In the genomic region with DNA sequence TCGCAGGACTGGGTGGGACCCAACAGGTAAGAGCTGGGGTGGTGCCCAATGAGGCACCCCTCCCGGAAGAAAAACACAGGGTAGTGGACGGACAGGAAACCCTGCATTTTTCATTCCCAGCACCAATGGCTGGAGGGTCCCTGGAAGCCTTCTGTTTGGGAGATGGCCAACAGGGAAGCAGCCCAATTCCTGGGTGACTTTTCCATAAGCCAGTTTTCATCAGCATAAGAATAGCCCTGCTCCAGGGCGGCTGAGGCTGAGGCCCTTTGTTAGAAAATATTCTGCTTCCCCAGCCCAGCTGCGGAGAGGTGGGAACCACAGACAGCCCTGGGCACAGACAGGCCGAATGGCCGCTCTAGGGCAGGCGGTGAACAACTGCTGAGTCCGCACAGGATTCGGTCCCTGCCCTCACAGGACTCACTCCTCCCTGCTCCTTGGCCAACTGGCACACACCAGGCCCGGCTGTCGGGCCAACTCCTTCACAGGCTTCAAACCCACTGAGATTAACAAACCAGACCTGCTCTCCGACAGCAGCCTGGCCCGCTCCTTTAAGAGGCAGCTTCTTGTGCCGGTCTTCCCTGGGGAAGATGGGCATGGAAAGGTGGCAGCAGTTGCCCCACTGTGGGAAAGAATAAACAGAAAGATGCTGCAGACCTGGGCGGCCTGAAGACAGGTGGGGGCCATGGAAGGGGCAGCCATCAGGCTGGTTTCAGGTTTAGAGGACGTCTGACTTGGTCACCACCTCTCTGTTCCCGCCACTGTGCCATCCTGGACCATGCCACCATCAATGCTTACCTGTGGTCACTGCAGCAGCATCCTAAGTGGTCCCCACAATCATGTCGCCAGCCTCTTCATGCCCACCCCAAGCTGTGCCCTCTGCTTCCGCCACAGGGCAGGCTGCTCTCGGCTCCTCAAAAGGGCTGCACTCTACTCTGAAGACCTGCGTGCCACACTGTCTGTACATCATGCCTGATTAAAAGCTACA, we compare ENCODE assay signal across 14 cellular contexts. TPM values are rescaled to one million over a fixed set of nuclear protein-coding genes. Genes with fewer than 3 reads are reported as not detected.
DNase-seq lines count a peak whose midpoint lies in the region; ATAC-seq and TF ChIP-seq lines count a peak whose summit lies in the region.
"Had no signal": no experiment of that assay in that cellular context is flagged by ENCODE, and none has a peak within 500 bp of the region (broad histone marks: within the 10 kb centered on the region; RNA-seq: fewer than 3 reads in every experiment).

No MANE protein-coding gene starts in this region.

- H3K4me3 Mint-ChIP-seq in Calu3 (ENCODE audit: low read depth, unreplicated experiment) = peak overlapping the region; percentile 30
- no peak overlapping the region for H3K4me3 Mint-ChIP-seq in glutamatergic neuron (ENCODE audit: unreplicated experiment)
- H3K4me3 Mint-ChIP-seq in neural progenitor cell = no peak overlapping the region
- H3K4me3 Mint-ChIP-seq: activated naive CD8-positive, alpha-beta T cell treated with anti-CD3 and anti-CD28 coated beads, Interleukin-2, amount 10 ng/mL, durations not matched to agents 7 days and 5 days had no signal

- peak; percentile 54 for DNase-seq in Calu3
- DNase-seq in PC-9 = peak; percentile 59 to 77
- peak; percentile 11 for DNase-seq in glutamatergic neuron
- no peak for DNase-seq in neural progenitor cell (ENCODE audit: low spot score)
- no peak for DNase-seq in NK-92 (lab: John Stamatoyannopoulos, UW; ENCODE audit: unreplicated experiment)
- DNase-seq: activated CD4-positive, CD25-positive, alpha-beta regulatory T cell; activated naive CD8-positive, alpha-beta T cell treated with anti-CD3 and anti-CD28 coated beads, Interleukin-2, amount 10 ng/mL, durations not matched to agents 7 days and 5 days; foreskin fibroblast; NCI-H2081 treated with DMSO at 0.1 percent for 48 hours; uterus had no signal

- H3K27me3 Mint-ChIP-seq in Calu3 (ENCODE audit: unreplicated experiment) (no peaks in the 10 kb centered on the region), glutamatergic neuron (ENCODE audit: unreplicated experiment) (peaks cover 2% of the 10 kb centered on the region), neural progenitor cell (ENCODE audit: insufficient read depth, low read depth) (no peaks in the 10 kb centered on the region)
- H3K27me3 Mint-ChIP-seq: activated naive CD8-positive, alpha-beta T cell treated with anti-CD3 and anti-CD28 coated beads, Interleukin-2, amount 10 ng/mL, durations not matched to agents 7 days and 5 days had no signal

- peak overlapping the region; percentile 52 for H3K9ac ChIP-seq in neural progenitor cell

- H3K36me3 Mint-ChIP-seq in Calu3 (ENCODE audit: insufficient read depth, unreplicated experiment) (peaks cover 57% of the 10 kb centered on the region), glutamatergic neuron (ENCODE audit: unreplicated experiment) (no peaks in the 10 kb centered on the region), neural progenitor cell (no peaks in the 10 kb centered on the region)
- H3K36me3 Mint-ChIP-seq: activated naive CD8-positive, alpha-beta T cell treated with anti-CD3 and anti-CD28 coated beads, Interleukin-2, amount 10 ng/mL, durations not matched to agents 7 days and 5 days had no signal

- H3K79me2 ChIP-seq in PC-9 (ENCODE audit: low read depth) (0 out of 2 replicates have a peak, but pooled peaks cover 6% of the 10 kb centered on the region), neural progenitor cell (ENCODE audit: low read depth) (no peaks in the 10 kb centered on the region)

- H3K9me3 ChIP-seq in PC-9 (ENCODE audit: insufficient read depth, low read depth) (no peaks in the 10 kb centered on the region), neural progenitor cell (ENCODE audit: low read depth) (no peaks in the 10 kb centered on the region)
- H3K9me3 ChIP-seq: Caco-2, uterus had no signal

- CTCF ChIA-PET in Calu3 (lab: Charles Lee) = interaction anchor here (0.6 to 3.3 kb wide), 3 partner anchors 9 to 249 kb away, joined by 3 to 22 read pairs (median 5); a partner anchor contains a TSS
- CTCF ChIA-PET in PC-9 (lab: Charles Lee) = interaction anchor here (0.5 to 2.9 kb wide), 2 partner anchors 10 to 14 kb away, joined by 3 to 11 read pairs; a partner anchor contains a TSS

- H3K27ac ChIP-seq in PC-9 (peak overlapping the region; percentile 3), neural progenitor cell (no peak overlapping the region)
- H3K27ac ChIP-seq: uterus had no signal

- no peaks in the 10 kb centered on the region for H3K9me2 ChIP-seq in PC-9 (ENCODE audit: insufficient read depth)

- H4K20me1 ChIP-seq in PC-9 (ENCODE audit: insufficient read depth) (no peaks in the 10 kb centered on the region), neural progenitor cell (ENCODE audit: low read depth) (peaks cover 12% of the 10 kb centered on the region)

- H3K4me3 ChIP-seq in PC-9 = no peak overlapping the region
- no peak overlapping the region for H3K4me3 ChIP-seq in neural progenitor cell
- H3K4me3 ChIP-seq: uterus had no signal

- H3F3A ChIP-seq in PC-9 (ENCODE audit: insufficient read depth, low read depth) (peaks cover 43% of the 10 kb centered on the region), neural progenitor cell (ENCODE audit: low read depth) (no peaks in the 10 kb centered on the region)

- H3K4me2 ChIP-seq in PC-9 (peak overlapping the region; percentile 23), neural progenitor cell (no peak overlapping the region)

- TF ChIP-seq CTCF in Calu3 (IDR thresholded peaks at IDR 0.05; ENCODE audit: unreplicated experiment) = no peak
- no peak for TF ChIP-seq CTCF in PC-9 (conservative IDR thresholded peaks at IDR 0.05)
- TF ChIP-seq CTCF in glutamatergic neuron (IDR thresholded peaks at IDR 0.05; ENCODE audit: partially characterized antibody, unreplicated experiment) = no peak
- no peak for TF ChIP-seq CTCF in neural progenitor cell (IDR thresholded peaks at IDR 0.05)

- peaks cover 63% of the 10 kb centered on the region for H3K4me1 Mint-ChIP-seq in Calu3 (ENCODE audit: low read depth, unreplicated experiment)
- no peaks in the 10 kb centered on the region for H3K4me1 Mint-ChIP-seq in glutamatergic neuron (ENCODE audit: low read depth, unreplicated experiment)
- H3K4me1 Mint-ChIP-seq in neural progenitor cell = no peaks in the 10 kb centered on the region

- H3K27ac Mint-ChIP-seq in Calu3 (ENCODE audit: unreplicated experiment) (peak overlapping the region; percentile 75), glutamatergic neuron (ENCODE audit: unreplicated experiment) (no peak overlapping the region), neural progenitor cell (no peak overlapping the region)
- H3K27ac Mint-ChIP-seq: activated naive CD8-positive, alpha-beta T cell treated with anti-CD3 and anti-CD28 coated beads, Interleukin-2, amount 10 ng/mL, durations not matched to agents 7 days and 5 days had no signal

- POLR2A ChIA-PET in PC-9 (lab: Charles Lee; ENCODE audit: unreplicated experiment) = interaction anchor here (0.6 to 0.7 kb wide), 4 partner anchors 64 to 212 kb away, joined by 3 to 15 read pairs (median 4); a partner anchor contains a TSS

- ATAC-seq in GM21515 (IDR thresholded peaks at IDR 0.05; ENCODE audit: unreplicated experiment) (no peak), GM18868 (IDR thresholded peaks at IDR 0.05; ENCODE audit: unreplicated experiment) (no peak), GM18520 (IDR thresholded peaks at IDR 0.05; ENCODE audit: unreplicated experiment) (no peak)

- intact Hi-C loops in Calu3 (cut with micrococcal nuclease; ENCODE audit: unreplicated experiment) = no loop called here
- intact Hi-C loops in PC-9 (cut with micrococcal nuclease; ENCODE audit: unreplicated experiment) = no loop called here

- H2AFZ ChIP-seq in PC-9 (no peak overlapping the region), neural progenitor cell (replicated peaks) (no peak overlapping the region)

- H3K36me3 ChIP-seq in PC-9 (ENCODE audit: low read depth) (no peaks in the 10 kb centered on the region), neural progenitor cell (no peaks in the 10 kb centered on the region)
- H3K36me3 ChIP-seq: uterus had no signal

- H3K27me3 ChIP-seq in PC-9 (ENCODE audit: insufficient read depth, low read depth) = no peaks in the 10 kb centered on the region
- H3K27me3 ChIP-seq in neural progenitor cell = no peaks in the 10 kb centered on the region
- H3K27me3 ChIP-seq: uterus had no signal

- BruUV-seq in Calu3 (replicated peaks; lab: Mats Ljungman, UMichigan) (no TSS peak), PC-9 (replicated peaks; lab: Mats Ljungman, UMichigan) (no TSS peak)

- H3K9me3 Mint-ChIP-seq in Calu3 (ENCODE audit: low read depth, unreplicated experiment) (no peaks in the 10 kb centered on the region), glutamatergic neuron (ENCODE audit: unreplicated experiment) (peaks cover 7% of the 10 kb centered on the region), neural progenitor cell (no peaks in the 10 kb centered on the region)
- H3K9me3 Mint-ChIP-seq: activated naive CD8-positive, alpha-beta T cell treated with anti-CD3 and anti-CD28 coated beads, Interleukin-2, amount 10 ng/mL, durations not matched to agents 7 days and 5 days had no signal

- peaks cover 66% of the 10 kb centered on the region for H3K4me1 ChIP-seq in PC-9 (replicated peaks; ENCODE audit: insufficient read depth)
- H3K4me1 ChIP-seq in neural progenitor cell = no peaks in the 10 kb centered on the region
- H3K4me1 ChIP-seq: uterus had no signal

RNA-seq across cellular contexts. Expression of a gene that starts 10.1 kb away (rescaled TPM):
- total RNA-seq in Calu3 (2022) (1.9 and 3.5 TPM in 2 replicates), PC-9 (2021) (0.31 and 0.40 TPM in 2 replicates), glutamatergic neuron (ENCODE audit: unreplicated experiment) (0.20 TPM), neural progenitor cell (ENCODE audit: low replicate concordance) (not detected in 2 replicates)

RNA-seq across cellular contexts. Expression of a gene that starts 23.6 kb away (rescaled TPM):
- total RNA-seq in Calu3 (2022) (71.3 and 87.3 TPM in 2 replicates), PC-9 (2021) (41.0 and 44.2 TPM in 2 replicates), glutamatergic neuron (ENCODE audit: unreplicated experiment) (49.8 TPM), neural progenitor cell (ENCODE audit: low replicate concordance) (22.7 and 27.3 TPM in 2 replicates)

RNA-seq across cellular contexts. Expression of a gene that starts 23.8 kb away (rescaled TPM):
- 96.4 and 98.4 TPM in 2 replicates for total RNA-seq in Calu3 (2022)
- total RNA-seq in PC-9 (2021) = 79.5 and 80.3 TPM in 2 replicates
- total RNA-seq in glutamatergic neuron (ENCODE audit: unreplicated experiment) = 115 TPM
- total RNA-seq in neural progenitor cell (ENCODE audit: low replicate concordance) = 72.9 and 75.8 TPM in 2 replicates

RNA-seq across cellular contexts. Expression of a gene that starts 55.7 kb away (rescaled TPM):
- total RNA-seq in Calu3 (2022) = 58.4 and 78.6 TPM in 2 replicates
- total RNA-seq in PC-9 (2021) = 53.5 and 79.7 TPM in 2 replicates
- 82.6 TPM for total RNA-seq in glutamatergic neuron (ENCODE audit: unreplicated experiment)
- 10.2 and 17.1 TPM in 2 replicates for total RNA-seq in neural progenitor cell (ENCODE audit: low replicate concordance)

Comparison
In these comparisons a context has a peak if more than half of its experiments do, and no peak if none do; other contexts are left out.
1. DNase-seq: peak in Calu3 (single experiment), PC-9 (2 of 2) and glutamatergic neuron (single experiment); none in neural progenitor cell (single experiment) and NK-92 (single experiment).